Comparison of ENCODE assay signal across 1 cellular context in genomic region chr9:37283730-37284235, GRCh38.
A peak's percentile ranks its signal among the peaks of the same experiment; 100 is the strongest.
TF ChIP-seq lines count a peak whose summit lies in the region.

No MANE protein-coding gene starts in this region.

TF ChIP-seq in GM12878, 131 proteins besides CTCF, POLR2A, EP300 and RAD21 (continued from another document):
- TF ChIP-seq ATF3 (IDR thresholded peaks at IDR 0.05; ENCODE audit: borderline replicate concordance, extremely low read depth, low read depth, low read length) (no peak), ZNF24 (IDR thresholded peaks at IDR 0.05) (0 out of 2 replicates have a peak, but pooled peaks have one; percentile 26), SMARCA5 (IDR thresholded peaks at IDR 0.05) (no peak; the same call in 1 of the 2 replicates), TARDBP (IDR thresholded peaks at IDR 0.05; ENCODE audit: borderline replicate concordance) (no peak), ATF2 (IDR thresholded peaks at IDR 0.05; ENCODE audit: low read length) (no peak; the same call in 1 of the 2 replicates), SUZ12 (IDR thresholded peaks at IDR 0.05; ENCODE audit: unreplicated experiment) (no peak), TCF12 (IDR thresholded peaks at IDR 0.05; ENCODE audit: low read depth, low read length) (no peak), CREM (IDR thresholded peaks at IDR 0.05; ENCODE audit: low read depth) (peak; percentile 26; the same call in 1 of the 2 replicates), ETV6 (conservative IDR thresholded peaks at IDR 0.05 in 1 of 2, IDR thresholded peaks at IDR 0.05 in 1 of 2; ENCODE audit: borderline replicate concordance in 1 of 2, low read depth in 1 of 2) (0 out of 4 replicates have a peak, but pooled peaks of 1 of the 2 experiments have one; percentile 49), NBN (IDR thresholded peaks at IDR 0.05) (peak; percentile 77), CHD2 (IDR thresholded peaks at IDR 0.05; ENCODE audit: borderline replicate concordance, low read depth, low read length) (no peak), SMAD5 (IDR thresholded peaks at IDR 0.05; ENCODE audit: low read depth) (0 out of 2 replicates have a peak, but pooled peaks have one; percentile 26), MTA2 (IDR thresholded peaks at IDR 0.05; ENCODE audit: low read depth) (peak; percentile 62), MXI1 (IDR thresholded peaks at IDR 0.05; ENCODE audit: low read depth, low read length) (no peak), SREBF1 (IDR thresholded peaks at IDR 0.05; ENCODE audit: low read length) (no peak), YBX1 (IDR thresholded peaks at IDR 0.05) (no peak), MTA3 (IDR thresholded peaks at IDR 0.05; ENCODE audit: borderline replicate concordance, low read length) (no peak), IKZF1 (conservative IDR thresholded peaks at IDR 0.05) (peak; percentile 87), SIN3A (IDR thresholded peaks at IDR 0.05; ENCODE audit: low read depth, low read length) (no peak), JUND (IDR thresholded peaks at IDR 0.05; ENCODE audit: low read depth, low read length) (no peak), IRF5 (IDR thresholded peaks at IDR 0.05; ENCODE audit: borderline replicate concordance) (no peak), NRF1 (conservative IDR thresholded peaks at IDR 0.05; ENCODE audit: low read depth, low read length) (no peak), SUPT20H (IDR thresholded peaks at IDR 0.05; ENCODE audit: borderline replicate concordance, control insufficient read depth, low read depth, low read length) (no peak), NR2F1 (conservative IDR thresholded peaks at IDR 0.05) (0 out of 2 replicates have a peak, but pooled peaks have one; percentile 25), ZNF622 (IDR thresholded peaks at IDR 0.05) (no peak), SPI1 (IDR thresholded peaks at IDR 0.05; ENCODE audit: borderline replicate concordance, insufficient read depth, low read depth, low read length) (no peak), NR2C1 (IDR thresholded peaks at IDR 0.05) (0 out of 2 replicates have a peak, but pooled peaks have one; percentile 10), HDAC6 (IDR thresholded peaks at IDR 0.05; ENCODE audit: unreplicated experiment) (no peak), NFXL1 (IDR thresholded peaks at IDR 0.05; ENCODE audit: borderline replicate concordance) (no peak), JUNB (IDR thresholded peaks at IDR 0.05) (no peak; the same call in 1 of the 2 replicates), SMC3 (IDR thresholded peaks at IDR 0.05; ENCODE audit: borderline replicate concordance, low read length) (no peak), ZNF217 (IDR thresholded peaks at IDR 0.05) (no peak; the same call in 1 of the 2 replicates), EED (IDR thresholded peaks at IDR 0.05; ENCODE audit: low read depth) (peak; percentile 84), BMI1 (IDR thresholded peaks at IDR 0.05; ENCODE audit: borderline replicate concordance) (no peak)
- TF ChIP-seq, protein P1, sequence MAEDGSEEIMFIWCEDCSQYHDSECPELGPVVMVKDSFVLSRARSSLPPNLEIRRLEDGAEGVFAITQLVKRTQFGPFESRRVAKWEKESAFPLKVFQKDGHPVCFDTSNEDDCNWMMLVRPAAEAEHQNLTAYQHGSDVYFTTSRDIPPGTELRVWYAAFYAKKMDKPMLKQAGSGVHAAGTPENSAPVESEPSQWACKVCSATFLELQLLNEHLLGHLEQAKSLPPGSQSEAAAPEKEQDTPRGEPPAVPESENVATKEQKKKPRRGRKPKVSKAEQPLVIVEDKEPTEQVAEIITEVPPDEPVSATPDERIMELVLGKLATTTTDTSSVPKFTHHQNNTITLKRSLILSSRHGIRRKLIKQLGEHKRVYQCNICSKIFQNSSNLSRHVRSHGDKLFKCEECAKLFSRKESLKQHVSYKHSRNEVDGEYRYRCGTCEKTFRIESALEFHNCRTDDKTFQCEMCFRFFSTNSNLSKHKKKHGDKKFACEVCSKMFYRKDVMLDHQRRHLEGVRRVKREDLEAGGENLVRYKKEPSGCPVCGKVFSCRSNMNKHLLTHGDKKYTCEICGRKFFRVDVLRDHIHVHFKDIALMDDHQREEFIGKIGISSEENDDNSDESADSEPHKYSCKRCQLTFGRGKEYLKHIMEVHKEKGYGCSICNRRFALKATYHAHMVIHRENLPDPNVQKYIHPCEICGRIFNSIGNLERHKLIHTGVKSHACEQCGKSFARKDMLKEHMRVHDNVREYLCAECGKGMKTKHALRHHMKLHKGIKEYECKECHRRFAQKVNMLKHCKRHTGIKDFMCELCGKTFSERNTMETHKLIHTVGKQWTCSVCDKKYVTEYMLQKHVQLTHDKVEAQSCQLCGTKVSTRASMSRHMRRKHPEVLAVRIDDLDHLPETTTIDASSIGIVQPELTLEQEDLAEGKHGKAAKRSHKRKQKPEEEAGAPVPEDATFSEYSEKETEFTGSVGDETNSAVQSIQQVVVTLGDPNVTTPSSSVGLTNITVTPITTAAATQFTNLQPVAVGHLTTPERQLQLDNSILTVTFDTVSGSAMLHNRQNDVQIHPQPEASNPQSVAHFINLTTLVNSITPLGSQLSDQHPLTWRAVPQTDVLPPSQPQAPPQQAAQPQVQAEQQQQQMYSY (CRISPR knock-in tag; IDR thresholded peaks at IDR 0.05): no peak
- TF ChIP-seq, protein P2, sequence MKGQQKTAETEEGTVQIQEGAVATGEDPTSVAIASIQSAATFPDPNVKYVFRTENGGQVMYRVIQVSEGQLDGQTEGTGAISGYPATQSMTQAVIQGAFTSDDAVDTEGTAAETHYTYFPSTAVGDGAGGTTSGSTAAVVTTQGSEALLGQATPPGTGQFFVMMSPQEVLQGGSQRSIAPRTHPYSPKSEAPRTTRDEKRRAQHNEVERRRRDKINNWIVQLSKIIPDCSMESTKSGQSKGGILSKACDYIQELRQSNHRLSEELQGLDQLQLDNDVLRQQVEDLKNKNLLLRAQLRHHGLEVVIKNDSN (IDR thresholded peaks at IDR 0.05; ENCODE audit: borderline replicate concordance, extremely low read length, insufficient read depth, low read depth, low read length): no peak
- TF ChIP-seq, protein P3, sequence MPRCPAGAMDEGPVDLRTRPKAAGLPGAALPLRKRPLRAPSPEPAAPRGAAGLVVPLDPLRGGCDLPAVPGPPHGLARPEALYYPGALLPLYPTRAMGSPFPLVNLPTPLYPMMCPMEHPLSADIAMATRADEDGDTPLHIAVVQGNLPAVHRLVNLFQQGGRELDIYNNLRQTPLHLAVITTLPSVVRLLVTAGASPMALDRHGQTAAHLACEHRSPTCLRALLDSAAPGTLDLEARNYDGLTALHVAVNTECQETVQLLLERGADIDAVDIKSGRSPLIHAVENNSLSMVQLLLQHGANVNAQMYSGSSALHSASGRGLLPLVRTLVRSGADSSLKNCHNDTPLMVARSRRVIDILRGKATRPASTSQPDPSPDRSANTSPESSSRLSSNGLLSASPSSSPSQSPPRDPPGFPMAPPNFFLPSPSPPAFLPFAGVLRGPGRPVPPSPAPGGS (IDR thresholded peaks at IDR 0.05; ENCODE audit: borderline replicate concordance, insufficient read depth, low read depth, low read length, poor library complexity, severe bottlenecking): no peak
- TF ChIP-seq, protein P4, sequence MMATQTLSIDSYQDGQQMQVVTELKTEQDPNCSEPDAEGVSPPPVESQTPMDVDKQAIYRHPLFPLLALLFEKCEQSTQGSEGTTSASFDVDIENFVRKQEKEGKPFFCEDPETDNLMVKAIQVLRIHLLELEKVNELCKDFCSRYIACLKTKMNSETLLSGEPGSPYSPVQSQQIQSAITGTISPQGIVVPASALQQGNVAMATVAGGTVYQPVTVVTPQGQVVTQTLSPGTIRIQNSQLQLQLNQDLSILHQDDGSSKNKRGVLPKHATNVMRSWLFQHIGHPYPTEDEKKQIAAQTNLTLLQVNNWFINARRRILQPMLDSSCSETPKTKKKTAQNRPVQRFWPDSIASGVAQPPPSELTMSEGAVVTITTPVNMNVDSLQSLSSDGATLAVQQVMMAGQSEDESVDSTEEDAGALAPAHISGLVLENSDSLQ (IDR thresholded peaks at IDR 0.05): peak; percentile 93
- TF ChIP-seq, protein P5, sequence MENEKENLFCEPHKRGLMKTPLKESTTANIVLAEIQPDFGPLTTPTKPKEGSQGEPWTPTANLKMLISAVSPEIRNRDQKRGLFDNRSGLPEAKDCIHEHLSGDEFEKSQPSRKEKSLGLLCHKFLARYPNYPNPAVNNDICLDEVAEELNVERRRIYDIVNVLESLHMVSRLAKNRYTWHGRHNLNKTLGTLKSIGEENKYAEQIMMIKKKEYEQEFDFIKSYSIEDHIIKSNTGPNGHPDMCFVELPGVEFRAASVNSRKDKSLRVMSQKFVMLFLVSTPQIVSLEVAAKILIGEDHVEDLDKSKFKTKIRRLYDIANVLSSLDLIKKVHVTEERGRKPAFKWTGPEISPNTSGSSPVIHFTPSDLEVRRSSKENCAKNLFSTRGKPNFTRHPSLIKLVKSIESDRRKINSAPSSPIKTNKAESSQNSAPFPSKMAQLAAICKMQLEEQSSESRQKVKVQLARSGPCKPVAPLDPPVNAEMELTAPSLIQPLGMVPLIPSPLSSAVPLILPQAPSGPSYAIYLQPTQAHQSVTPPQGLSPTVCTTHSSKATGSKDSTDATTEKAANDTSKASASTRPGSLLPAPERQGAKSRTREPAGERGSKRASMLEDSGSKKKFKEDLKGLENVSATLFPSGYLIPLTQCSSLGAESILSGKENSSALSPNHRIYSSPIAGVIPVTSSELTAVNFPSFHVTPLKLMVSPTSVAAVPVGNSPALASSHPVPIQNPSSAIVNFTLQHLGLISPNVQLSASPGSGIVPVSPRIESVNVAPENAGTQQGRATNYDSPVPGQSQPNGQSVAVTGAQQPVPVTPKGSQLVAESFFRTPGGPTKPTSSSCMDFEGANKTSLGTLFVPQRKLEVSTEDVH (IDR thresholded peaks at IDR 0.05; ENCODE audit: low read depth, partially characterized antibody): no peak
